ENCODE assay signal across 29 cellular contexts in the genomic region with DNA sequence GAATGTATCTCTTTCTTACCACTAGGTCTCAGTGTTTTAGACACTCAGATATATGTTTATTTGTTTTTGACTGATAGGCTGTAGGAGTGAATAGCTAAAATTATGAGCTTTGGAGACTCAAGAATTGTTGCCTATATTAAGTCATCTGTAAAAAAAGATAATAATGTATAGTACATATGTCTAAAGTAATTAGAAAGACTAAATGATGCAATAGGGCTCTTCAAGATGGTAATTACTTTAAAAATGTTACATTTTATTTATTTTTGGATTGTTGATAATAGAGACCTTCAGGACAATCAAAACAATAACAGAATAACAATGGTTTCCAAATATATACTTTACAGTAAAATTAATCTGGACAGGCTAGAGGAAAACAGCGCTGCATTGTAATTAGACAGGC. TPM values are rescaled to one million over a fixed set of nuclear protein-coding genes. Genes with fewer than 3 reads are reported as not detected.
"Had no signal": no experiment of that assay in that cellular context is flagged by ENCODE, and none has a peak within 500 bp of the region (broad histone marks: within the 10 kb centered on the region; RNA-seq: fewer than 3 reads in every experiment).

No MANE protein-coding gene starts in this region.

- DNase-seq: colonic mucosa; cortex of kidney; dermis blood vessel endothelial cell; dorsolateral prefrontal cortex; effector CD4-positive, alpha-beta T cell; effector CD8-positive, alpha-beta T cell; effector memory CD4-positive, alpha-beta T cell; effector memory CD8-positive, alpha-beta T cell; endodermal cell; erythroblast; esophagus squamous epithelium; foreskin keratinocyte; foreskin melanocyte; gastrocnemius medialis; glutamatergic neuron; heart left ventricle; heart right ventricle had no signal

- H3K4me3 ChIP-seq: colonic mucosa, coronary artery, dorsolateral prefrontal cortex, esophagus muscularis mucosa, esophagus squamous epithelium, gastrocnemius medialis, gastroesophageal sphincter, heart left ventricle, heart right ventricle, hepatocyte had no signal

- ATAC-seq: effector memory CD8-positive, alpha-beta T cell; esophagus mucosa; gastrocnemius medialis; gastroesophageal sphincter; heart left ventricle; heart right ventricle had no signal

- H3K4me1 ChIP-seq: colonic mucosa, esophagus muscularis mucosa, esophagus squamous epithelium, gastrocnemius medialis, heart left ventricle had no signal

- H2AFZ ChIP-seq: hepatocyte had no signal

- H3K79me2 ChIP-seq: hepatocyte had no signal

- FAIRE-seq: colon, endometrium, endothelial cell of umbilical vein, frontal cortex had no signal

- H3K27ac ChIP-seq: colonic mucosa, coronary artery, dorsolateral prefrontal cortex, epithelial cell of prostate, esophagus muscularis mucosa, esophagus squamous epithelium, foreskin keratinocyte, gastrocnemius medialis, gastroesophageal sphincter, heart left ventricle, heart right ventricle, hepatocyte had no signal

- H3K27me3 ChIP-seq: colonic mucosa, esophagus squamous epithelium, foreskin keratinocyte, gastrocnemius medialis, heart left ventricle, heart right ventricle, hepatocyte had no signal

- H3K36me3 ChIP-seq: colonic mucosa, esophagus muscularis mucosa, esophagus squamous epithelium, gastrocnemius medialis, gastroesophageal sphincter, heart left ventricle, heart right ventricle had no signal

- H3K4me2 ChIP-seq: hepatocyte had no signal

- H3K9me3 ChIP-seq: colonic mucosa, esophagus muscularis mucosa, esophagus squamous epithelium, gastrocnemius medialis, gastroesophageal sphincter, heart left ventricle, heart right ventricle had no signal

RNA-seq across cellular contexts. Expression of gene SCN7A, which starts 19.9 kb away (rescaled TPM):
- total RNA-seq: dermis blood vessel endothelial cell, dermis microvascular lymphatic vessel endothelial cell, endothelial cell of umbilical vein, foreskin keratinocyte, glomerular endothelial cell had no signal
- polyA plus RNA-seq: endothelial cell of umbilical vein had no signal
